In genomic region chr18:13726228-13726971, GRCh38 we compare ENCODE assay signal across 8 cellular contexts. TPM values are rescaled to one million over a fixed set of nuclear protein-coding genes. Genes with fewer than 3 reads are reported as not detected.
DNase-seq lines count a peak whose midpoint lies in the region; TF ChIP-seq lines count a peak whose summit lies in the region.

Gene FAM210A (minus strand): TSS chr18:13726558. CDS start chr18:13682077, 44,481 bp downstream.
Gene RNMT (plus strand): TSS chr18:13726673. CDS start chr18:13731518, 4,845 bp downstream.

- H3K27me3 Mint-ChIP-seq in nephron (ENCODE audit: low read depth) = peaks cover 4% of the 10 kb centered on the region
- no peaks in the 10 kb centered on the region for H3K27me3 Mint-ChIP-seq in stimulated activated naive CD8-positive, alpha-beta T cell treated with anti-CD3 and anti-CD28 coated beads, Interleukin-15, Interleukin-2, amounts not matched to agents 100 ng/mL and 50 ng/mL, for 24 hours

- TF ChIP-seq CTCF in fibroblast of the aortic adventitia (IDR thresholded peaks at IDR 0.05; ENCODE audit: insufficient read depth, low read length) (no peak), nephron (IDR thresholded peaks at IDR 0.05; ENCODE audit: unreplicated experiment in 3 of 3) (no peak)

- no peaks in the 10 kb centered on the region for H3K9me3 Mint-ChIP-seq in nephron
- H3K9me3 Mint-ChIP-seq in stimulated activated naive CD8-positive, alpha-beta T cell treated with anti-CD3 and anti-CD28 coated beads, Interleukin-15, Interleukin-2, amounts not matched to agents 100 ng/mL and 50 ng/mL, for 24 hours = no peaks in the 10 kb centered on the region

- peak within 1 kb of the TSS; percentile 93 for H3K4me3 ChIP-seq in H7 (ENCODE audit: insufficient read depth, low read depth, low read length)
- peak within 1 kb of the TSS; percentile 80 for H3K4me3 ChIP-seq in fibroblast of the aortic adventitia (ENCODE audit: low read depth, low read length)

- peak within 1 kb of the TSS; percentile 91 to 93 (median 91) for H3K4me3 Mint-ChIP-seq in nephron
- peak within 1 kb of the TSS; percentile 90 for H3K4me3 Mint-ChIP-seq in stimulated activated naive CD8-positive, alpha-beta T cell treated with anti-CD3 and anti-CD28 coated beads, Interleukin-15, Interleukin-2, amounts not matched to agents 100 ng/mL and 50 ng/mL, for 24 hours

- DNase-seq in ELR (ENCODE audit: low read depth) = peak; percentile 97
- peak; percentile 87 for DNase-seq in H7
- peak; percentile 93 for DNase-seq in M059J (ENCODE audit: low read depth)
- peak; percentile 92 to 95 for DNase-seq in SHP77 (lab: John Stamatoyannopoulos, UW)
- DNase-seq in activated effector memory CD4-positive, alpha-beta T cell treated with anti-CD3 and anti-CD28 coated beads, Interleukin-2, amount 50 U/mL, for 16 hours = peak; percentile 98
- peak; percentile 94 for DNase-seq in fibroblast of the aortic adventitia (ENCODE audit: low read depth)

- H3K27ac Mint-ChIP-seq in nephron = peak within 1 kb of the TSS; percentile 85 to 94 (median 91)
- H3K27ac Mint-ChIP-seq in stimulated activated naive CD8-positive, alpha-beta T cell treated with anti-CD3 and anti-CD28 coated beads, Interleukin-15, Interleukin-2, amounts not matched to agents 100 ng/mL and 50 ng/mL, for 24 hours = peak within 1 kb of the TSS; percentile 88

- H3K36me3 Mint-ChIP-seq in nephron (ENCODE audit: low read depth) = peaks cover 5% of the 10 kb centered on the region
- peaks cover 46% of the 10 kb centered on the region for H3K36me3 Mint-ChIP-seq in stimulated activated naive CD8-positive, alpha-beta T cell treated with anti-CD3 and anti-CD28 coated beads, Interleukin-15, Interleukin-2, amounts not matched to agents 100 ng/mL and 50 ng/mL, for 24 hours (ENCODE audit: low read depth)

- no peaks in the 10 kb centered on the region for H3K36me3 ChIP-seq in H7 (replicated peaks; ENCODE audit: control insufficient read depth, insufficient read depth, low read length)

- peaks cover 31% of the 10 kb centered on the region for H3K4me1 Mint-ChIP-seq in nephron
- H3K4me1 Mint-ChIP-seq in stimulated activated naive CD8-positive, alpha-beta T cell treated with anti-CD3 and anti-CD28 coated beads, Interleukin-15, Interleukin-2, amounts not matched to agents 100 ng/mL and 50 ng/mL, for 24 hours (ENCODE audit: low read depth) = peaks cover 62% of the 10 kb centered on the region

- H3K27me3 ChIP-seq in H7 (ENCODE audit: control insufficient read depth, insufficient read depth, low read length) = no peaks in the 10 kb centered on the region

RNA-seq across cellular contexts. Expression of gene FAM210A, which starts in this region (rescaled TPM):
- 22.2 and 23.8 TPM in 2 replicates for total RNA-seq in H7 (2014; rRNA removed; shearing (Covaris generic))
- 12.0 and 23.0 TPM in 2 replicates for total RNA-seq in M059J (2014; rRNA removed; shearing (Covaris generic))
- total RNA-seq in fibroblast of the aortic adventitia (ENCODE audit: low replicate concordance) = 6.2 and 24.5 TPM in 2 replicates

RNA-seq across cellular contexts. Expression of gene RNMT, which starts in this region (rescaled TPM):
- total RNA-seq in H7 (2014; rRNA removed; shearing (Covaris generic)) = 24.7 and 38.3 TPM in 2 replicates
- 15.6 and 21.9 TPM in 2 replicates for total RNA-seq in M059J (2014; rRNA removed; shearing (Covaris generic))
- 30.0 and 65.0 TPM in 2 replicates for total RNA-seq in fibroblast of the aortic adventitia (ENCODE audit: low replicate concordance)

Comparison
In these comparisons a context has a peak if more than half of its experiments do, and no peak if none do; other contexts are left out.
1. Peak in every context shown above with its lines: DNase-seq and H3K4me3 ChIP-seq.